ENCODE assay signal across 10 cellular contexts in genomic region chr12:80195143-80195726, GRCh38.
DNase-seq lines count a peak whose midpoint lies in the region; ATAC-seq, FAIRE-seq and TF ChIP-seq lines count a peak whose summit lies in the region.
"Had no signal": no experiment of that assay in that cellular context is flagged by ENCODE, and none has a peak within 500 bp of the region (broad histone marks: within the 10 kb centered on the region; RNA-seq: fewer than 3 reads in every experiment).

No MANE protein-coding gene starts in this region.

- no peaks in the 10 kb centered on the region for H3K4me1 Mint-ChIP-seq in Caco-2 (ENCODE audit: low read depth, unreplicated experiment)
- H3K4me1 Mint-ChIP-seq in activated T-helper 2 cell treated with anti-CD3 and anti-CD28 coated beads, Interferon-gamma antibody, Interleukin-2, Interleukin-4, amounts not matched to agents 10 μg/mL and 5 μg/mL and 100 μg/mL, durations not matched to agents 14 hours and 24 hours and 36 hours (ENCODE audit: low read depth) = no peaks in the 10 kb centered on the region
- H3K4me1 Mint-ChIP-seq: memory B cell had no signal

- H3K4me3 Mint-ChIP-seq in Caco-2 (ENCODE audit: unreplicated experiment) = no peak overlapping the region
- H3K4me3 Mint-ChIP-seq in activated T-helper 2 cell treated with anti-CD3 and anti-CD28 coated beads, Interferon-gamma antibody, Interleukin-2, Interleukin-4, amounts not matched to agents 10 μg/mL and 5 μg/mL and 100 μg/mL, durations not matched to agents 14 hours and 24 hours and 36 hours (ENCODE audit: low read depth) = no peak overlapping the region
- H3K4me3 Mint-ChIP-seq: IgD-negative memory B cell, memory B cell had no signal

- H3K36me3 ChIP-seq in Caco-2 (ENCODE audit: control insufficient read depth, insufficient read depth, low read length) (no peaks in the 10 kb centered on the region), MG63 (no peaks in the 10 kb centered on the region), adipocyte (ENCODE audit: control insufficient read depth, insufficient read depth, low read length, severe bottlenecking) (no peaks in the 10 kb centered on the region), kidney (ENCODE audit: control insufficient read depth in 1 of 2, insufficient read depth in 2 of 2, low read length in 2 of 2) (no peaks in the 10 kb centered on the region)

- peak; percentile 61 for ATAC-seq in GM19452 (IDR thresholded peaks at IDR 0.05; ENCODE audit: unreplicated experiment)
- ATAC-seq in HG02571 (IDR thresholded peaks at IDR 0.05; ENCODE audit: unreplicated experiment) = no peak

- H3K4me3 ChIP-seq in Caco-2 (ENCODE audit: low read depth, low read length) (no peak overlapping the region), MG63 (no peak overlapping the region), adipocyte (ENCODE audit: low read length) (no peak overlapping the region), kidney (ENCODE audit: low read length in 2 of 2) (no peak overlapping the region)

- CTCF ChIA-PET in Caco-2 (lab: Charles Lee) = interaction anchor here (0.7 to 1.9 kb wide), 5 partner anchors 24 to 78 kb away, joined by 4 to 62 read pairs (median 6); no protein-coding TSS in a partner anchor

- H3K9me3 Mint-ChIP-seq in Caco-2 (ENCODE audit: unreplicated experiment) = no peaks in the 10 kb centered on the region
- H3K9me3 Mint-ChIP-seq in activated T-helper 2 cell treated with anti-CD3 and anti-CD28 coated beads, Interferon-gamma antibody, Interleukin-2, Interleukin-4, amounts not matched to agents 10 μg/mL and 5 μg/mL and 100 μg/mL, durations not matched to agents 14 hours and 24 hours and 36 hours = no peaks in the 10 kb centered on the region
- H3K9me3 Mint-ChIP-seq: IgD-negative memory B cell, memory B cell had no signal

- no peaks in the 10 kb centered on the region for H3K9me3 ChIP-seq in Caco-2
- no peaks in the 10 kb centered on the region for H3K9me3 ChIP-seq in MG63
- no peaks in the 10 kb centered on the region for H3K9me3 ChIP-seq in adipocyte (ENCODE audit: control insufficient read depth, low read length)
- H3K9me3 ChIP-seq in kidney (ENCODE audit: control insufficient read depth in 1 of 2, low read length in 2 of 2) = no peaks in the 10 kb centered on the region

- intact Hi-C loops in Caco-2 (cut with micrococcal nuclease; ENCODE audit: unreplicated experiment) (loop anchor here (1.0 to 10.0 kb wide), 4 partner anchors 24 to 572 kb away; no protein-coding TSS in a partner anchor), kidney (cut with DNase I) (no loop called here)
- intact Hi-C loops in activated T-helper 2 cell treated with anti-CD3 and anti-CD28 coated beads, Interferon-gamma antibody, Interleukin-2, Interleukin-4, amounts not matched to agents 10 μg/mL and 5 μg/mL and 100 μg/mL, durations not matched to agents 14 hours and 24 hours and 36 hours (cut with micrococcal nuclease) = no loop called here

- H3K27me3 ChIP-seq in Caco-2 (replicated peaks; ENCODE audit: control insufficient read depth, insufficient read depth, low read length) (no peaks in the 10 kb centered on the region), MG63 (no peaks in the 10 kb centered on the region), adipocyte (replicated peaks; ENCODE audit: control insufficient read depth, insufficient read depth, low read length) (no peaks in the 10 kb centered on the region)

- H3K4me1 ChIP-seq in Caco-2 = no peaks in the 10 kb centered on the region
- peaks cover 8% of the 10 kb centered on the region for H3K4me1 ChIP-seq in adipocyte (ENCODE audit: control insufficient read depth, insufficient read depth, low read length)
- H3K4me1 ChIP-seq in kidney (ENCODE audit: control insufficient read depth in 1 of 2, insufficient read depth in 1 of 2, low read depth in 1 of 2, low read length in 2 of 2) = no peaks in the 10 kb centered on the region

- H3K36me3 Mint-ChIP-seq in Caco-2 (ENCODE audit: insufficient read depth, unreplicated experiment) = no peaks in the 10 kb centered on the region
- H3K36me3 Mint-ChIP-seq in activated T-helper 2 cell treated with anti-CD3 and anti-CD28 coated beads, Interferon-gamma antibody, Interleukin-2, Interleukin-4, amounts not matched to agents 10 μg/mL and 5 μg/mL and 100 μg/mL, durations not matched to agents 14 hours and 24 hours and 36 hours (ENCODE audit: low read depth) = no peaks in the 10 kb centered on the region
- H3K36me3 Mint-ChIP-seq: IgD-negative memory B cell, memory B cell had no signal

- no peak overlapping the region for H3K9ac ChIP-seq in adipocyte (ENCODE audit: low read length)
- no peak overlapping the region for H3K9ac ChIP-seq in kidney (ENCODE audit: low read length in 2 of 2)

- no peak overlapping the region for H3K27ac Mint-ChIP-seq in Caco-2 (ENCODE audit: unreplicated experiment)
- no peak overlapping the region for H3K27ac Mint-ChIP-seq in activated T-helper 2 cell treated with anti-CD3 and anti-CD28 coated beads, Interferon-gamma antibody, Interleukin-2, Interleukin-4, amounts not matched to agents 10 μg/mL and 5 μg/mL and 100 μg/mL, durations not matched to agents 14 hours and 24 hours and 36 hours
- H3K27ac Mint-ChIP-seq: IgD-negative memory B cell, memory B cell had no signal

- H3K27me3 Mint-ChIP-seq in Caco-2 (ENCODE audit: insufficient read depth, unreplicated experiment) = peaks cover 3% of the 10 kb centered on the region
- H3K27me3 Mint-ChIP-seq in activated T-helper 2 cell treated with anti-CD3 and anti-CD28 coated beads, Interferon-gamma antibody, Interleukin-2, Interleukin-4, amounts not matched to agents 10 μg/mL and 5 μg/mL and 100 μg/mL, durations not matched to agents 14 hours and 24 hours and 36 hours (ENCODE audit: low read depth) = peaks cover 18% of the 10 kb centered on the region

- POLR2A ChIA-PET in Caco-2 (lab: Charles Lee) = interaction anchor here (1.0 kb wide), 1 partner anchor 75 kb away, joined by 3 read pairs; no protein-coding TSS in a partner anchor

- DNase-seq in Caco-2 (peak; percentile 45 to 49), MG63 (peak; percentile 74), adipocyte (ENCODE audit: low read depth) (peak; percentile 83), kidney (no peak), KG1 (lab: John Stamatoyannopoulos, UW) (no peak)
- no peak for DNase-seq in activated T-helper 2 cell treated with anti-CD3 and anti-CD28 coated beads, Interferon-gamma antibody, Interleukin-2, Interleukin-4, amounts not matched to agents 10 μg/mL and 5 μg/mL and 100 μg/mL, durations not matched to agents 14 hours and 24 hours and 36 hours (ENCODE audit: low spot score)

- BruUV-seq in Caco-2 (replicated peaks; lab: Mats Ljungman, UMichigan) = no TSS peak

- TF ChIP-seq CTCF in Caco-2 (IDR thresholded peaks at IDR 0.05; ENCODE audit: insufficient read depth in 1 of 2, low read depth in 1 of 2, low read length in 1 of 2, severe bottlenecking in 1 of 2, unreplicated experiment in 1 of 2) (peak; percentile 65 to 77), kidney (IDR thresholded peaks at IDR 0.05; ENCODE audit: borderline replicate concordance, extremely low read depth, insufficient read depth) (peak; percentile 63)

- FAIRE-seq in kidney (lab: Jason Lieb, UNC) = peak; percentile 30

- H3K27ac ChIP-seq in kidney (ENCODE audit: low read depth in 2 of 2, low read length in 2 of 2) = no peak overlapping the region

Comparison
In these comparisons a context has a peak if more than half of its experiments do, and no peak if none do; other contexts are left out.
1. DNase-seq: peak in Caco-2 (2 of 2), MG63 (single experiment) and adipocyte (single experiment); none in kidney (single experiment), KG1 (single experiment) and activated T-helper 2 cell treated with anti-CD3 and anti-CD28 coated beads, Interferon-gamma antibody, Interleukin-2, Interleukin-4, amounts not matched to agents 10 μg/mL and 5 μg/mL and 100 μg/mL, durations not matched to agents 14 hours and 24 hours and 36 hours (single experiment).